Comparison of ENCODE assay signal across 9 cellular contexts in genomic region chr4:7073526-7074390, GRCh38. TPM values are rescaled to one million over a fixed set of nuclear protein-coding genes. Genes with fewer than 3 reads are reported as not detected.
DNase-seq lines count a peak whose midpoint lies in the region; ATAC-seq, FAIRE-seq and TF ChIP-seq lines count a peak whose summit lies in the region.
"Had no signal": no experiment of that assay in that cellular context is flagged by ENCODE, and none has a peak within 500 bp of the region (broad histone marks: within the 10 kb centered on the region; RNA-seq: fewer than 3 reads in every experiment).

No MANE protein-coding gene starts in this region.

- peak; percentile 68 to 78 for ATAC-seq in A549
- ATAC-seq in HG02973 (IDR thresholded peaks at IDR 0.05; ENCODE audit: unreplicated experiment) = no peak
- ATAC-seq in lower lobe of right lung = no peak

- TF ChIP-seq RAD21 in A549 (conservative IDR thresholded peaks at IDR 0.05 in 1 of 2, IDR thresholded peaks at IDR 0.05 in 1 of 2) = no peak

- FAIRE-seq in A549 (lab: Jason Lieb, UNC) = no peak

- H3K36me3 ChIP-seq in brain microvascular endothelial cell (replicated peaks) (no peaks in the 10 kb centered on the region), osteoblast (ENCODE audit: insufficient read depth, low read length) (no peaks in the 10 kb centered on the region), lower lobe of right lung (no peaks in the 10 kb centered on the region)
- H3K36me3 ChIP-seq: thoracic aorta had no signal

- H3K79me2 ChIP-seq in osteoblast (ENCODE audit: insufficient read depth, low read length) = no peaks in the 10 kb centered on the region

- TF ChIP-seq CTCF in A549 (IDR thresholded peaks at IDR 0.05) (no peak), GM12865 (IDR thresholded peaks at IDR 0.05; ENCODE audit: insufficient read depth, low read depth, low read length, missing control alignments) (no peak), brain microvascular endothelial cell (IDR thresholded peaks at IDR 0.05; ENCODE audit: low read depth, low read length, missing control alignments) (no peak), osteoblast (IDR thresholded peaks at IDR 0.05; ENCODE audit: extremely low read depth, low read depth, low read length) (no peak), lower lobe of right lung (IDR thresholded peaks at IDR 0.05) (no peak)

- TF ChIP-seq EP300 in A549 (IDR thresholded peaks at IDR 0.05) = no peak

- intact Hi-C loops in lower lobe of right lung (cut with DNase I) = no loop called here

- H3K27ac ChIP-seq in A549 = no peak overlapping the region
- no peak overlapping the region for H3K27ac ChIP-seq in brain microvascular endothelial cell
- H3K27ac ChIP-seq in osteoblast (ENCODE audit: low read depth, low read length) = no peak overlapping the region
- no peak overlapping the region for H3K27ac ChIP-seq in lower lobe of right lung
- H3K27ac ChIP-seq: thoracic aorta had no signal

- H3K4me2 ChIP-seq in A549 (no peak overlapping the region), osteoblast (ENCODE audit: insufficient read depth, low read length) (no peak overlapping the region)

- H3K4me3 ChIP-seq in A549 (no peak overlapping the region), GM12865 (ENCODE audit: low read depth, low read length) (no peak overlapping the region), brain microvascular endothelial cell (ENCODE audit: low read depth, low read length) (no peak overlapping the region), osteoblast (ENCODE audit: insufficient read depth, low read length) (no peak overlapping the region), lower lobe of right lung (no peak overlapping the region)
- H3K4me3 ChIP-seq: thoracic aorta had no signal

- in situ Hi-C loops in brain microvascular endothelial cell (cut with HindIII; ENCODE audit: low pct_ligation_motif_present, low sequenced_read_pairs) = no loop called here

- 79% methylated on average over 11 of the region's 18 CpGs for WGBS in A549 (ENCODE audit: missing lambda C conversion rate)

- CTCF ChIA-PET in A549 (lab: Yijun Ruan, JAX) = interaction anchor here (1.2 to 2.2 kb wide), 3 partner anchors 8 to 353 kb away, joined by 3 to 8 read pairs (median 4); no protein-coding TSS in a partner anchor

- H3K9me3 ChIP-seq in A549 = no peaks in the 10 kb centered on the region
- no peaks in the 10 kb centered on the region for H3K9me3 ChIP-seq in osteoblast (ENCODE audit: low read depth, low read length)
- no peaks in the 10 kb centered on the region for H3K9me3 ChIP-seq in lower lobe of right lung
- H3K9me3 ChIP-seq: thoracic aorta had no signal

- peak; percentile 66 to 76 for DNase-seq in A549 (ENCODE audit: low read depth in 1 of 2, low spot score in 1 of 2)
- DNase-seq in GM12865 (ENCODE audit: low read depth) = peak; percentile 48
- peak; percentile 46 for DNase-seq in NCI-H226
- DNase-seq in brain microvascular endothelial cell = peak; percentile 62
- peak; percentile 93 for DNase-seq in osteoblast (ENCODE audit: insufficient read length, low spot score, missing footprints)
- no peak for DNase-seq in stimulated activated CD4-positive, alpha-beta T cell treated with anti-CD3 and anti-CD28 coated beads, Interleukin-4, amount 100 ng/mL, for 24 hours
- no peak for DNase-seq in lower lobe of right lung

- peaks cover 5% of the 10 kb centered on the region for H4K20me1 ChIP-seq in osteoblast (ENCODE audit: insufficient read depth, low read length)

- peaks cover 9% of the 10 kb centered on the region; the same call in 2 of the 3 replicates for H3K4me1 ChIP-seq in A549
- no peaks in the 10 kb centered on the region for H3K4me1 ChIP-seq in osteoblast (ENCODE audit: insufficient read depth, low read length)
- H3K4me1 ChIP-seq in lower lobe of right lung = peaks cover 12% of the 10 kb centered on the region

- no peak overlapping the region for H2AFZ ChIP-seq in osteoblast (ENCODE audit: low read length)

- POLR2A ChIA-PET in A549 (lab: Yijun Ruan, JAX) = no interaction called here

- TF ChIP-seq POLR2A in A549 (IDR thresholded peaks at IDR 0.05; ENCODE audit: low read length) = no peak

- no peaks in the 10 kb centered on the region for H3K27me3 ChIP-seq in brain microvascular endothelial cell (replicated peaks)
- H3K27me3 ChIP-seq in osteoblast (ENCODE audit: insufficient read depth, low read length) = peaks cover 4% of the 10 kb centered on the region
- no peaks in the 10 kb centered on the region for H3K27me3 ChIP-seq in lower lobe of right lung (ENCODE audit: low read depth)

TF ChIP-seq in A549, 52 proteins besides CTCF, POLR2A, EP300 and RAD21:
- TF ChIP-seq HOXB5 (CRISPR knock-in tag; IDR thresholded peaks at IDR 0.05) (no peak), USF2 (IDR thresholded peaks at IDR 0.05) (peak; percentile 87), TFCP2L1 (CRISPR knock-in tag; IDR thresholded peaks at IDR 0.05) (no peak), RNF2 (IDR thresholded peaks at IDR 0.05; ENCODE audit: borderline replicate concordance, low read depth) (no peak), HES2 (IDR thresholded peaks at IDR 0.05) (no peak), BHLHE40 (IDR thresholded peaks at IDR 0.05; ENCODE audit: low read depth, low read length) (no peak), KDM1A (IDR thresholded peaks at IDR 0.05; ENCODE audit: low read depth) (no peak), CHD4 (IDR thresholded peaks at IDR 0.05; ENCODE audit: borderline replicate concordance) (no peak)
- TF ChIP-seq, protein P1, sequence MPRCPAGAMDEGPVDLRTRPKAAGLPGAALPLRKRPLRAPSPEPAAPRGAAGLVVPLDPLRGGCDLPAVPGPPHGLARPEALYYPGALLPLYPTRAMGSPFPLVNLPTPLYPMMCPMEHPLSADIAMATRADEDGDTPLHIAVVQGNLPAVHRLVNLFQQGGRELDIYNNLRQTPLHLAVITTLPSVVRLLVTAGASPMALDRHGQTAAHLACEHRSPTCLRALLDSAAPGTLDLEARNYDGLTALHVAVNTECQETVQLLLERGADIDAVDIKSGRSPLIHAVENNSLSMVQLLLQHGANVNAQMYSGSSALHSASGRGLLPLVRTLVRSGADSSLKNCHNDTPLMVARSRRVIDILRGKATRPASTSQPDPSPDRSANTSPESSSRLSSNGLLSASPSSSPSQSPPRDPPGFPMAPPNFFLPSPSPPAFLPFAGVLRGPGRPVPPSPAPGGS (IDR thresholded peaks at IDR 0.05) = no peak

RNA-seq across cellular contexts. Expression of gene GRPEL1, which starts 5.9 kb away (rescaled TPM):
- polyA plus RNA-seq in A549 (2011; rRNA removed) (50.9 and 72.0 TPM in 2 replicates), A549 (2017; fragmentation: RNase III; extraction: RNeasy Plus Mini Kit Qiagen cat#74134 plus additional on column Dnase treatment) (45.5 to 57.6 TPM (median 46.2 TPM) in 3 replicates)
- polyA plus RNA-seq in A549 (2012; cell fraction: cytosol; rRNA removed) = 32.5 and 40.2 TPM in 2 replicates
- 14.1 and 17.2 TPM in 2 replicates for polyA plus RNA-seq in A549 (2012; cell fraction: nucleus; rRNA removed)
- 21.4 and 24.1 TPM in 2 replicates for polyA minus RNA-seq in A549 (2011; rRNA and poly(A)+ RNA removed)
- total RNA-seq in osteoblast (10.3 and 21.0 TPM in 2 replicates), lower lobe of right lung (25.7 TPM)

RNA-seq across cellular contexts. Expression of gene TADA2B, which starts 30.6 kb away (rescaled TPM):
- polyA plus RNA-seq in A549 (2011; rRNA removed) (6.0 and 6.7 TPM in 2 replicates), A549 (2017; fragmentation: RNase III; extraction: RNeasy Plus Mini Kit Qiagen cat#74134 plus additional on column Dnase treatment) (10.1 to 11.3 TPM (median 10.8 TPM) in 3 replicates)
- polyA plus RNA-seq in A549 (2012; cell fraction: cytosol; rRNA removed) = 6.1 and 7.6 TPM in 2 replicates
- polyA plus RNA-seq in A549 (2012; cell fraction: nucleus; rRNA removed) = 8.1 and 10.8 TPM in 2 replicates
- polyA minus RNA-seq in A549 (2011; rRNA and poly(A)+ RNA removed) = 5.1 and 6.1 TPM in 2 replicates
- total RNA-seq in osteoblast (12.7 and 13.0 TPM in 2 replicates), lower lobe of right lung (20.2 TPM)

Comparison
In these comparisons a context has a peak if more than half of its experiments do, and no peak if none do; other contexts are left out.
1. ATAC-seq: peak in A549 (2 of 2); none in HG02973 (single experiment) and lower lobe of right lung (0 of 2).
2. DNase-seq: peak in A549 (2 of 2), GM12865 (single experiment), NCI-H226 (single experiment), brain microvascular endothelial cell (single experiment) and osteoblast (single experiment); none in stimulated activated CD4-positive, alpha-beta T cell treated with anti-CD3 and anti-CD28 coated beads, Interleukin-4, amount 100 ng/mL, for 24 hours (single experiment) and lower lobe of right lung (single experiment).